In the genomic region with DNA sequence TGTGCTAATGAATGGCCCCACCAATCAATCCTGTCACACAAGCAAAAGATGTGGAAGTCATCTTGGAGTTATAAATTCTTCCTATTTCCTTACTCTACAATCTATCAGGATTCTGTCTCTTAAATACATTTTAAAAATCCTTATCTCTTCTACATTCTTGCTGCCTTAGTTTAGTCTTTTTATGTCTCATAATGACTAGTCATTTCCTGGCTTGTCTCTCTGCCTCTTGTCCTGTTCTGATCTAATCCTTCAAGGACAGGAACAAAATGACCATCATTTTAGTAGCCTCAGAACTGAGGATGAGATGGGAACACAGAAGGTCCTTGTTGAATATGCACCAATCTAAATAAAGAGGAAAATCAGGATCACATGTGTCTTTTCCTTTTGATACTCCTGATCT, we compare ENCODE assay signal across 22 cellular contexts.
DNase-seq lines count a peak whose midpoint lies in the region; ATAC-seq and TF ChIP-seq lines count a peak whose summit lies in the region.
"Had no signal": no experiment of that assay in that cellular context is flagged by ENCODE, and none has a peak within 500 bp of the region (broad histone marks: within the 10 kb centered on the region; RNA-seq: fewer than 3 reads in every experiment).

No MANE protein-coding gene starts in this region.

- TF ChIP-seq CTCF in foreskin fibroblast (IDR thresholded peaks at IDR 0.05; ENCODE audit: low read depth, low read length) = no peak

- H3K4me3 ChIP-seq in foreskin fibroblast (ENCODE audit: low read depth in 1 of 2, low read length in 2 of 2) = no peak overlapping the region
- H3K4me3 ChIP-seq: A549, body of pancreas, left lung had no signal

- no peak for ATAC-seq in GM21737 (IDR thresholded peaks at IDR 0.05; ENCODE audit: unreplicated experiment)
- no peak for ATAC-seq in GM18867 (IDR thresholded peaks at IDR 0.05; ENCODE audit: unreplicated experiment)
- ATAC-seq in GM21390 (IDR thresholded peaks at IDR 0.05; ENCODE audit: unreplicated experiment) = no peak
- ATAC-seq: A549, body of pancreas, left lung had no signal

- peak; percentile 39 for DNase-seq in AG08395 (ENCODE audit: low spot score)
- DNase-seq in HS-5 (ENCODE audit: low read depth) = peak; percentile 38
- peak; percentile 70 for DNase-seq in amniotic epithelial cell (ENCODE audit: low read depth)
- DNase-seq in foreskin fibroblast = peak; percentile 14 to 33
- no peak for DNase-seq in NCI-H2171 treated with DMSO at 0.1 percent for 48 hours (lab: John Stamatoyannopoulos, UW)
- DNase-seq: activated CD4-positive, alpha-beta memory T cell treated with anti-CD3 and anti-CD28 coated beads, Interleukin-2, amount 10 ng/mL, durations not matched to agents 7 days and 5 days; activated naive CD4-positive, alpha-beta T cell; body of pancreas; dermis blood vessel endothelial cell; DMS 273 treated with DMSO at 0.1 percent for 48 hours; left lung; NCI-H1092; NCI-H2029 treated with DMSO at 0.1 percent for 48 hours; NCI-H524 treated with DMSO at 0.1 percent for 48 hours; nephron progenitor cell; SHP77 treated with DMSO at 0.1 percent for 48 hours; small intestine; stimulated activated CD4-positive, alpha-beta T cell treated with anti-CD3 and anti-CD28 coated beads, Interleukin-4, amount 100 ng/mL, for 4 hours had no signal
